In the genomic region with DNA sequence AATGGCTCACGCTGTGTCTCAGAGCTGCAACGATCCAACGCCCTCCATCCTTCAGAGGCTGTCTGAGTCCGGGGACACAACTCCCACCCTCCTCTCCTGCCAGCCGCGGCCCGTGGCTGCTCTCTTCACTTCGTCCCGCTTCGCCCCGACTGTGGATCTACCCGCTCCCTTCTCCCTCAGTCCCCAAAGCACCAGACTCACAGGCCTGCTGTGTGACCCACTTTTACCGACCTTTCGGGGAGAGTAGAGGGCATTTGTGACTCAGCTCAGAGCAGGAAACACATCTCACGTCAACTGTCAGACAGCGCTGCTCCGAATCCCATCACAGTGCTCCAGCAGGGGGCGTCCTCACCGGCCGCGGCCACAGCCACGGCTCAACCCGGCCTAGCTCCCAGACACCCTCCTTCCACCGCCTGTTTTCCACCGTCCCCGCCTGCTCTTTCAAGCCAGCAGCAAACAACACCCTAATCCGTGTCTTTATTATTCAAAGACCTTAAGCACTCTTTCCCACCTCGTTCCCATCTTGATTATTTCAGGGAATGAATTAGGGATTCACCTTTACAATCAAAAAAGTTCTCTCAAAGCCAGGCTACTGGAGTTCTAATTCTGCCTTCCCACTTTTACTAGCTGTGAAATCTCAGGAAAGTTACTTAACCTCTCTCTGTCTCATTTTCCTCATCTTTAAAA, we compare ENCODE assay signal across 8 cellular contexts. TPM values are rescaled to one million over a fixed set of nuclear protein-coding genes. Genes with fewer than 3 reads are reported as not detected.
DNase-seq lines count a peak whose midpoint lies in the region; ATAC-seq, FAIRE-seq and TF ChIP-seq lines count a peak whose summit lies in the region.

No MANE protein-coding gene starts in this region.

- peaks cover 16% of the 10 kb centered on the region for H3K4me1 Mint-ChIP-seq in activated naive CD4-positive, alpha-beta T cell treated with anti-CD3 and anti-CD28 coated beads for 36 hours (ENCODE audit: low read depth)

- H3K4me3 Mint-ChIP-seq in activated naive CD4-positive, alpha-beta T cell treated with anti-CD3 and anti-CD28 coated beads for 36 hours: peak overlapping the region; percentile 74

- DNase-seq in A549 (ENCODE audit: low read depth in 1 of 2, low spot score in 1 of 2) (peak; percentile 82 to 93), HT1080 (ENCODE audit: low read depth) (peak; percentile 83), SJSA1 (ENCODE audit: low read depth in 1 of 2, low spot score in 2 of 2) (peak; percentile 63 to 84), glomerular visceral epithelial cell (ENCODE audit: extremely low spot score) (peak; percentile 75), omental fat pad (ENCODE audit: low spot score) (peak; percentile 78), substantia nigra (lab: John Stamatoyannopoulos, UW) (peak in 47 of 49 donors; percentile 31 to 85 (median 69))
- peak; percentile 94 for DNase-seq in activated naive CD4-positive, alpha-beta T cell treated with anti-CD3 and anti-CD28 coated beads for 36 hours

- no peaks in the 10 kb centered on the region for H3K9me3 ChIP-seq in A549
- no peaks in the 10 kb centered on the region for H3K9me3 ChIP-seq in SJSA1 (replicated peaks)

- TF ChIP-seq RAD21 in A549 (conservative IDR thresholded peaks at IDR 0.05 in 1 of 2, IDR thresholded peaks at IDR 0.05 in 1 of 2): peak; percentile 54 to 55; a peak in 4 of 5 replicates

- FAIRE-seq in A549 (lab: Jason Lieb, UNC): peak; percentile 86

- H3K9me3 Mint-ChIP-seq in activated naive CD4-positive, alpha-beta T cell treated with anti-CD3 and anti-CD28 coated beads for 36 hours: no peaks in the 10 kb centered on the region

- H3K4me3 ChIP-seq in A549: no peak overlapping the region
- no peak overlapping the region for H3K4me3 ChIP-seq in SJSA1

- TF ChIP-seq POLR2A in A549 (IDR thresholded peaks at IDR 0.05; ENCODE audit: low read length): no peak

- H3K36me3 ChIP-seq in SJSA1: no peaks in the 10 kb centered on the region

- H3K27ac ChIP-seq in A549 (peak overlapping the region; percentile 6 to 59; a peak in 3 of 6 replicates), SJSA1 (no peak overlapping the region), substantia nigra (ENCODE audit: low read depth, low read length, poor library complexity, severe bottlenecking) (peak overlapping the region; percentile 42)

- no peak for TF ChIP-seq EP300 in A549 (IDR thresholded peaks at IDR 0.05)

- CTCF ChIA-PET in A549 (lab: Yijun Ruan, JAX): interaction anchor here (0.6 to 7.7 kb wide), 63 partner anchors 9 to 243 kb away, joined by 3 to 193 read pairs (median 4); a partner anchor contains a TSS
- CTCF ChIA-PET in activated naive CD4-positive, alpha-beta T cell treated with anti-CD3 and anti-CD28 coated beads for 36 hours (lab: Charles Lee): interaction anchor here (0.6 to 6.3 kb wide), 43 partner anchors 8 to 549 kb away, joined by 3 to 65 read pairs (median 4); a partner anchor contains a TSS

- H3K27me3 ChIP-seq in SJSA1 (replicated peaks): no peaks in the 10 kb centered on the region

- 0 out of 3 replicates have a peak, but pooled peaks cover 7% of the 10 kb centered on the region for H3K4me1 ChIP-seq in A549
- no peaks in the 10 kb centered on the region for H3K4me1 ChIP-seq in SJSA1 (replicated peaks)

- TF ChIP-seq CTCF in A549 (IDR thresholded peaks at IDR 0.05) (peak; percentile 91), omental fat pad (IDR thresholded peaks at IDR 0.05) (peak in 2 of 3 donors; percentile 17 to 67)

- intact Hi-C loops in activated naive CD4-positive, alpha-beta T cell treated with anti-CD3 and anti-CD28 coated beads for 36 hours (cut with micrococcal nuclease): loop anchor here (1.0 to 2.0 kb wide), 3 partner anchors 21 to 169 kb away; no protein-coding TSS in a partner anchor

- 19% methylated on average over 28 of the region's 28 CpGs for WGBS in A549 (ENCODE audit: missing lambda C conversion rate)

- POLR2A ChIA-PET in A549 (lab: Yijun Ruan, JAX): interaction anchor here (0.6 to 1.3 kb wide), 3 partner anchors 22 to 204 kb away, joined by 3 to 7 read pairs (median 3); a partner anchor contains a TSS

- peak overlapping the region; percentile 75 for H3K4me2 ChIP-seq in A549

- no peaks in the 10 kb centered on the region for H3K36me3 Mint-ChIP-seq in activated naive CD4-positive, alpha-beta T cell treated with anti-CD3 and anti-CD28 coated beads for 36 hours (ENCODE audit: low read depth)

- H3K27ac Mint-ChIP-seq in activated naive CD4-positive, alpha-beta T cell treated with anti-CD3 and anti-CD28 coated beads for 36 hours: peak overlapping the region; percentile 83

- no peaks in the 10 kb centered on the region for H3K27me3 Mint-ChIP-seq in activated naive CD4-positive, alpha-beta T cell treated with anti-CD3 and anti-CD28 coated beads for 36 hours (ENCODE audit: low read depth)

- ATAC-seq in A549: peak; percentile 97 to 99
- peak; percentile 42 for ATAC-seq in GM18519 (IDR thresholded peaks at IDR 0.05; ENCODE audit: low FRiP score, unreplicated experiment)
- peak; percentile 97 for ATAC-seq in omental fat pad (ENCODE audit: low FRiP score)

TF ChIP-seq in A549, 52 proteins besides CTCF, POLR2A, EP300 and RAD21 (continues in another document):
- no peak for TF ChIP-seq RARB (CRISPR knock-in tag; IDR thresholded peaks at IDR 0.05)
- TF ChIP-seq, protein P1, sequence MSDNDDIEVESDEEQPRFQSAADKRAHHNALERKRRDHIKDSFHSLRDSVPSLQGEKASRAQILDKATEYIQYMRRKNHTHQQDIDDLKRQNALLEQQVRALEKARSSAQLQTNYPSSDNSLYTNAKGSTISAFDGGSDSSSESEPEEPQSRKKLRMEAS (IDR thresholded peaks at IDR 0.05): peak; percentile 40
- TF ChIP-seq KDM1A (IDR thresholded peaks at IDR 0.05; ENCODE audit: low read depth): no peak
- TF ChIP-seq HOXB5 (CRISPR knock-in tag; IDR thresholded peaks at IDR 0.05): no peak
- no peak for TF ChIP-seq MYC (IDR thresholded peaks at IDR 0.05; ENCODE audit: borderline replicate concordance, low read length)
- peak; percentile 76 for TF ChIP-seq SMC3 (IDR thresholded peaks at IDR 0.05)
- TF ChIP-seq ZSCAN20 (CRISPR knock-in tag; IDR thresholded peaks at IDR 0.05): no peak
- TF ChIP-seq JUNB (IDR thresholded peaks at IDR 0.05): no peak

RNA-seq across cellular contexts. Expression of a gene that starts 5.0 kb away (rescaled TPM):
- polyA plus RNA-seq in A549 (2011; rRNA removed) (not detected in 2 replicates), A549 (2017; fragmentation: RNase III; extraction: RNeasy Plus Mini Kit Qiagen cat#74134 plus additional on column Dnase treatment) (not detected in 3 replicates)
- not detected in 2 replicates for polyA plus RNA-seq in A549 (2012; cell fraction: cytosol; rRNA removed)
- polyA plus RNA-seq in A549 (2012; cell fraction: nucleus; rRNA removed): not detected in 2 replicates
- polyA minus RNA-seq in A549 (2011; rRNA and poly(A)+ RNA removed): not detected in 2 replicates
- not detected in 2 replicates for total RNA-seq in HT1080 (2014; rRNA removed; shearing (Covaris generic))
- polyA plus RNA-seq in HT1080 (2015; cell fraction: cytosol; rRNA removed): not detected in 2 replicates
- polyA plus RNA-seq in HT1080 (2015; cell fraction: nucleus; rRNA removed): not detected in 2 replicates
- not detected in 2 replicates for total RNA-seq in SJSA1 (2014; rRNA removed; shearing (Covaris generic))
- total RNA-seq in activated naive CD4-positive, alpha-beta T cell treated with anti-CD3 and anti-CD28 coated beads for 36 hours: not detected
- not detected for total RNA-seq in omental fat pad

RNA-seq across cellular contexts. Expression of a gene that starts 16.1 kb away (rescaled TPM):
- polyA plus RNA-seq in A549 (2011; rRNA removed) (not detected in 2 replicates), A549 (2017; fragmentation: RNase III; extraction: RNeasy Plus Mini Kit Qiagen cat#74134 plus additional on column Dnase treatment) (not detected in 3 replicates)
- polyA plus RNA-seq in A549 (2012; cell fraction: cytosol; rRNA removed): not detected in 2 replicates
- polyA plus RNA-seq in A549 (2012; cell fraction: nucleus; rRNA removed): not detected in 2 replicates
- polyA minus RNA-seq in A549 (2011; rRNA and poly(A)+ RNA removed): not detected in 2 replicates
- total RNA-seq in HT1080 (2014; rRNA removed; shearing (Covaris generic)): not detected in 2 replicates
- polyA plus RNA-seq in HT1080 (2015; cell fraction: cytosol; rRNA removed): not detected in 2 replicates
- polyA plus RNA-seq in HT1080 (2015; cell fraction: nucleus; rRNA removed): not detected in 2 replicates
- not detected in 2 replicates for total RNA-seq in SJSA1 (2014; rRNA removed; shearing (Covaris generic))
- not detected for total RNA-seq in activated naive CD4-positive, alpha-beta T cell treated with anti-CD3 and anti-CD28 coated beads for 36 hours
- not detected for total RNA-seq in omental fat pad

RNA-seq across cellular contexts. Expression of a gene that starts 27.2 kb away (rescaled TPM):
- 0.05 TPM in 1 of 2 replicates, not detected in the other for polyA plus RNA-seq in A549 (2011; rRNA removed)
- 0.01 and 0.04 TPM in 2 replicates for polyA plus RNA-seq in A549 (2012; cell fraction: cytosol; rRNA removed)
- polyA plus RNA-seq in A549 (2012; cell fraction: nucleus; rRNA removed): 0.06 and 0.24 TPM in 2 replicates
- polyA plus RNA-seq in A549 (2017; fragmentation: RNase III; extraction: RNeasy Plus Mini Kit Qiagen cat#74134 plus additional on column Dnase treatment): 0.04 to 0.21 TPM in 2 of 3 replicates, not detected in the other
- polyA minus RNA-seq in A549 (2011; rRNA and poly(A)+ RNA removed): not detected in 2 replicates
- total RNA-seq in HT1080 (2014; rRNA removed; shearing (Covaris generic)): not detected in 2 replicates
- polyA plus RNA-seq in HT1080 (2015; cell fraction: cytosol; rRNA removed): 0.38 TPM in 1 of 2 replicates, not detected in the other
- polyA plus RNA-seq in HT1080 (2015; cell fraction: nucleus; rRNA removed): 0.17 and 0.20 TPM in 2 replicates
- not detected in 2 replicates for total RNA-seq in SJSA1 (2014; rRNA removed; shearing (Covaris generic))
- total RNA-seq in activated naive CD4-positive, alpha-beta T cell treated with anti-CD3 and anti-CD28 coated beads for 36 hours: not detected
- under 1 TPM in 1 of 4 donors, not detected in 3; 0.56 TPM for total RNA-seq in omental fat pad

RNA-seq across cellular contexts. Expression of a gene that starts 41.8 kb away (rescaled TPM):
- polyA plus RNA-seq in A549 (2011; rRNA removed) (0.11 and 0.23 TPM in 2 replicates), A549 (2017; fragmentation: RNase III; extraction: RNeasy Plus Mini Kit Qiagen cat#74134 plus additional on column Dnase treatment) (not detected in 3 replicates)
- not detected in 2 replicates for polyA plus RNA-seq in A549 (2012; cell fraction: cytosol; rRNA removed)
- polyA plus RNA-seq in A549 (2012; cell fraction: nucleus; rRNA removed): not detected in 2 replicates
- polyA minus RNA-seq in A549 (2011; rRNA and poly(A)+ RNA removed): 0.15 TPM in 1 of 2 replicates, not detected in the other
- not detected in 2 replicates for total RNA-seq in HT1080 (2014; rRNA removed; shearing (Covaris generic))
- 0.15 and 0.19 TPM in 2 replicates for polyA plus RNA-seq in HT1080 (2015; cell fraction: cytosol; rRNA removed)
- polyA plus RNA-seq in HT1080 (2015; cell fraction: nucleus; rRNA removed): 0.02 TPM in 1 of 2 replicates, not detected in the other
- total RNA-seq in SJSA1 (2014; rRNA removed; shearing (Covaris generic)): not detected in 2 replicates
- total RNA-seq in activated naive CD4-positive, alpha-beta T cell treated with anti-CD3 and anti-CD28 coated beads for 36 hours: under 1 TPM; 0.17 to 0.42 TPM
- total RNA-seq in omental fat pad: 1 to 10 TPM in 3 of 4 donors, under 1 TPM in 1; 0.36 to 6.1 (median 3.1) TPM

Comparison
In these comparisons a context has a peak if more than half of its experiments do, and no peak if none do; other contexts are left out.
1. ATAC-seq: peak in every context shown above with its lines; median percentile 98 in A549; 97 in omental fat pad; 42 in GM18519.